Comparison of ENCODE assay signal across 1 cellular context in the genomic region with DNA sequence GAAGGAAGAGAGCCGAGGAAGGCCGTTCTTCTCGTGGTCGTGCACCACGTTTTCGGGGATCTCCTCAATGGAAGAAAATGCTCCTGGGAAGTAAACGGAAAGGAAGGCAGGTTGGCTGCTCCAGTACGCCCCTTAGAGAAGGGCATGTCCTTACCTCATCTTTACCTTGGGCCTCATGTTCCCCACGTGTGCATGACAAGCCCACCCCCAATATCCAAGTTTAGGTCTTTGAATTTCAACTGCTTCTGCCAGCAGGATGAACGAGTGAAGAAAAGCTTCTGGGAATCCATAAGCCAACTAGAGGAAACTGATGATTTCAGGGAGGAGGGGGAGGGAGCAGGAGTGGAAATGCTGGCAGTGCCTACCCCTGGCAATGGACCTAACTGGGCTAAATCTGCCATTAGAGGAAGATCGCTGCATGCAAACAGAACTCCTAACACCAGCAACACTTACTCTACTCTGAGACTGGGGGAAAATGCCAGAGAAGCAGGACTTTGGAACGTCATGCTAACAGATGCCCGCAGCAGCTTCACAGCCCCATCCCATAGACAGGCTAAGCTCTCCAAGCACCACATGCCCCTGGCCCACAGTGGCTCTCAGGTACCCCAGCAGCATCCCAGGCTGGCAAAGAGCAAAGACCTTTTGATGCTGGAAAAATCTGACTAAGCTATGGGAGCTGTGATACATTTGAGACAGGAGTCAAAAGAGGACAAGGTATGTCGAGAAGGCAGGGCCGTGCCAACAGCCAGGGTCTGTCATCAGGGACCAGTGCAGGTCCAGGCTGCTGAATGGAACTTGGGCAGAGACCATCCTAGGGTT.
TF ChIP-seq lines count a peak whose summit lies in the region.

No MANE protein-coding gene starts in this region.

TF ChIP-seq in GM12878, 131 proteins besides CTCF, POLR2A, EP300 and RAD21 (continued from another document):
- TF ChIP-seq, protein P1, sequence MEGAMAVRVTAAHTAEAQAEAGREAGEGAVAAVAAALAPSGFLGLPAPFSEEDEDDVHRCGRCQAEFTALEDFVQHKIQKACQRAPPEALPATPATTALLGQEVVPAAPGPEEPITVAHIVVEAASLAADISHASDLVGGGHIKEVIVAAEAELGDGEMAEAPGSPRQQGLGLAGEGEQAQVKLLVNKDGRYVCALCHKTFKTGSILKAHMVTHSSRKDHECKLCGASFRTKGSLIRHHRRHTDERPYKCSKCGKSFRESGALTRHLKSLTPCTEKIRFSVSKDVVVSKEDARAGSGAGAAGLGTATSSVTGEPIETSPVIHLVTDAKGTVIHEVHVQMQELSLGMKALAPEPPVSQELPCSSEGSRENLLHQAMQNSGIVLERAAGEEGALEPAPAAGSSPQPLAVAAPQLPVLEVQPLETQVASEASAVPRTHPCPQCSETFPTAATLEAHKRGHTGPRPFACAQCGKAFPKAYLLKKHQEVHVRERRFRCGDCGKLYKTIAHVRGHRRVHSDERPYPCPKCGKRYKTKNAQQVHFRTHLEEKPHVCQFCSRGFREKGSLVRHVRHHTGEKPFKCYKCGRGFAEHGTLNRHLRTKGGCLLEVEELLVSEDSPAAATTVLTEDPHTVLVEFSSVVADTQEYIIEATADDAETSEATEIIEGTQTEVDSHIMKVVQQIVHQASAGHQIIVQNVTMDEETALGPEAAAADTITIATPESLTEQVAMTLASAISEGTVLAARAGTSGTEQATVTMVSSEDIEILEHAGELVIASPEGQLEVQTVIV (IDR thresholded peaks at IDR 0.05; ENCODE audit: borderline replicate concordance, partially characterized antibody), result no peak
- TF ChIP-seq SMARCA5 (IDR thresholded peaks at IDR 0.05) (no peak), HDGF (IDR thresholded peaks at IDR 0.05) (0 out of 2 replicates have a peak, but pooled peaks have one; percentile 34), RAD51 (IDR thresholded peaks at IDR 0.05) (no peak), YY1 (IDR thresholded peaks at IDR 0.05; ENCODE audit: low read depth, low read length) (no peak), BHLHE40 (IDR thresholded peaks at IDR 0.05; ENCODE audit: borderline replicate concordance in 1 of 2, low read depth in 2 of 2, low read length in 1 of 2) (no peak; a peak in 1 of 4 replicates), IKZF2 (IDR thresholded peaks at IDR 0.05) (peak in 1 of 2 experiments; percentile 40; a peak in 1 of 4 replicates)
- TF ChIP-seq, protein P2, sequence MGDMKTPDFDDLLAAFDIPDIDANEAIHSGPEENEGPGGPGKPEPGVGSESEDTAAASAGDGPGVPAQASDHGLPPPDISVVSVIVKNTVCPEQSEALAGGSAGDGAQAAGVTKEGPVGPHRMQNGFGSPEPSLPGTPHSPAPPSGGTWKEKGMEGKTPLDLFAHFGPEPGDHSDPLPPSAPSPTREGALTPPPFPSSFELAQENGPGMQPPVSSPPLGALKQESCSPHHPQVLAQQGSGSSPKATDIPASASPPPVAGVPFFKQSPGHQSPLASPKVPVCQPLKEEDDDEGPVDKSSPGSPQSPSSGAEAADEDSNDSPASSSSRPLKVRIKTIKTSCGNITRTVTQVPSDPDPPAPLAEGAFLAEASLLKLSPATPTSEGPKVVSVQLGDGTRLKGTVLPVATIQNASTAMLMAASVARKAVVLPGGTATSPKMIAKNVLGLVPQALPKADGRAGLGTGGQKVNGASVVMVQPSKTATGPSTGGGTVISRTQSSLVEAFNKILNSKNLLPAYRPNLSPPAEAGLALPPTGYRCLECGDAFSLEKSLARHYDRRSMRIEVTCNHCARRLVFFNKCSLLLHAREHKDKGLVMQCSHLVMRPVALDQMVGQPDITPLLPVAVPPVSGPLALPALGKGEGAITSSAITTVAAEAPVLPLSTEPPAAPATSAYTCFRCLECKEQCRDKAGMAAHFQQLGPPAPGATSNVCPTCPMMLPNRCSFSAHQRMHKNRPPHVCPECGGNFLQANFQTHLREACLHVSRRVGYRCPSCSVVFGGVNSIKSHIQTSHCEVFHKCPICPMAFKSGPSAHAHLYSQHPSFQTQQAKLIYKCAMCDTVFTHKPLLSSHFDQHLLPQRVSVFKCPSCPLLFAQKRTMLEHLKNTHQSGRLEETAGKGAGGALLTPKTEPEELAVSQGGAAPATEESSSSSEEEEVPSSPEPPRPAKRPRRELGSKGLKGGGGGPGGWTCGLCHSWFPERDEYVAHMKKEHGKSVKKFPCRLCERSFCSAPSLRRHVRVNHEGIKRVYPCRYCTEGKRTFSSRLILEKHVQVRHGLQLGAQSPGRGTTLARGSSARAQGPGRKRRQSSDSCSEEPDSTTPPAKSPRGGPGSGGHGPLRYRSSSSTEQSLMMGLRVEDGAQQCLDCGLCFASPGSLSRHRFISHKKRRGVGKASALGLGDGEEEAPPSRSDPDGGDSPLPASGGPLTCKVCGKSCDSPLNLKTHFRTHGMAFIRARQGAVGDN (IDR thresholded peaks at IDR 0.05), result peak; percentile 99
